Comparison of ENCODE assay signal across 8 cellular contexts in genomic region chr12:19440916-19441315, GRCh38. TPM values are rescaled to one million over a fixed set of nuclear protein-coding genes. Genes with fewer than 3 reads are reported as not detected.
DNase-seq lines count a peak whose midpoint lies in the region; ATAC-seq, FAIRE-seq and TF ChIP-seq lines count a peak whose summit lies in the region.

No MANE protein-coding gene starts in this region.

- no peak for TF ChIP-seq POLR2A in HepG2 (IDR thresholded peaks at IDR 0.05; ENCODE audit: insufficient read depth in 1 of 2, low read depth in 2 of 2, low read length in 2 of 2)
- TF ChIP-seq POLR2A in tibial nerve (IDR thresholded peaks at IDR 0.05): no peak

- no peak overlapping the region for H2AFZ ChIP-seq in HepG2 (ENCODE audit: low read length)

- 8% methylated on average over 8 of the region's 8 CpGs for WGBS in HepG2 (ENCODE audit: low lambda C conversion rate)
- 4 to 9% methylated on average over 8 of the region's 8 CpGs for WGBS in tibial nerve, 2 donors

- no TSS peak for BruUV-seq in HepG2 (replicated peaks; lab: Mats Ljungman, UMichigan)

- no peak for TF ChIP-seq RAD21 in HepG2 (CRISPR knock-in tag; IDR thresholded peaks at IDR 0.05)

- intact Hi-C loops in ascending aorta (cut with DNase I) (loop anchor here (2.0 to 10.0 kb wide), 2 partner anchors 72 to 204 kb away; no protein-coding TSS in a partner anchor), HepG2 (cut with micrococcal nuclease; ENCODE audit: unreplicated experiment) (no loop called here)

- H3K27me3 Mint-ChIP-seq in activated T-cell treated with anti-CD3 and anti-CD28 coated beads, Interleukin-2, amount 50 U/mL, for 4 hours (ENCODE audit: low read depth): no peaks in the 10 kb centered on the region

- peak overlapping the region; percentile 100 for H3K4me3 Mint-ChIP-seq in activated T-cell treated with anti-CD3 and anti-CD28 coated beads, Interleukin-2, amount 50 U/mL, for 4 hours

- in situ Hi-C loops in HepG2 (cut with HindIII; ENCODE audit: extremely low pct_ligation_motif_present, low pct_unique_long_range_greater_than_20kb): no loop called here

- H3K79me2 ChIP-seq in HepG2 (ENCODE audit: insufficient read depth, low read length): peaks cover 57% of the 10 kb centered on the region

- H3K9me3 Mint-ChIP-seq in activated T-cell treated with anti-CD3 and anti-CD28 coated beads, Interleukin-2, amount 50 U/mL, for 4 hours: no peaks in the 10 kb centered on the region

- H3K27me3 ChIP-seq in ascending aorta (no peaks in the 10 kb centered on the region), HepG2 (ENCODE audit: control insufficient read depth in 1 of 2, insufficient read depth in 2 of 2, low read length in 2 of 2) (no peaks in the 10 kb centered on the region), tibial nerve (no peaks in the 10 kb centered on the region)

- H3K9ac ChIP-seq in HepG2 (ENCODE audit: insufficient read depth, low read depth, low read length): peak overlapping the region; percentile 93

- H3K9me3 ChIP-seq in ascending aorta (no peaks in the 10 kb centered on the region), HepG2 (ENCODE audit: low read length) (no peaks in the 10 kb centered on the region), tibial nerve (no peaks in the 10 kb centered on the region)

- TF ChIP-seq CTCF in ascending aorta (IDR thresholded peaks at IDR 0.05) (no peak), HepG2 (CRISPR knock-in tag; IDR thresholded peaks at IDR 0.05) (no peak), tibial nerve (IDR thresholded peaks at IDR 0.05) (no peak)

- H3K36me3 ChIP-seq in ascending aorta: no peaks in the 10 kb centered on the region
- peaks cover 0 to 3% of the 10 kb centered on the region in 2 experiments; a peak in 1 of 5 replicates for H3K36me3 ChIP-seq in HepG2 (replicated peaks in 1 of 2; ENCODE audit: control insufficient read depth in 1 of 2, insufficient read depth in 2 of 2, low read length in 2 of 2)
- peaks cover 0 to 8% (median 0%) of the 10 kb centered on the region in 3 donors for H3K36me3 ChIP-seq in tibial nerve

- CTCF ChIA-PET in HepG2 (lab: Yijun Ruan, JAX; ENCODE audit: low intra/inter-chr PET ratio, low total read pairs): no interaction called here

- ATAC-seq in activated T-cell treated with anti-CD3 and anti-CD28 coated beads, Interleukin-2, amount 50 U/mL, for 4 hours: no peak
- ATAC-seq in HepG2 (no peak), GM18498 (IDR thresholded peaks at IDR 0.05; ENCODE audit: unreplicated experiment) (no peak), GM18861 (IDR thresholded peaks at IDR 0.05; ENCODE audit: unreplicated experiment) (no peak)

- H3K4me3 ChIP-seq in ascending aorta (peak overlapping the region; percentile 87 to 93), HepG2 (replicated peaks in 1 of 3; ENCODE audit: insufficient read depth in 1 of 3, low read depth in 2 of 3, low read length in 3 of 3) (peak overlapping the region; percentile 78 to 100 (median 89)), tibial nerve (peak overlapping the region; percentile 86 to 98 (median 92))

- H3K36me3 Mint-ChIP-seq in activated T-cell treated with anti-CD3 and anti-CD28 coated beads, Interleukin-2, amount 50 U/mL, for 4 hours (ENCODE audit: insufficient read depth): peaks cover 10% of the 10 kb centered on the region

- TF ChIP-seq EP300 in HepG2 (IDR thresholded peaks at IDR 0.05; ENCODE audit: low read depth in 2 of 2, low read length in 2 of 2) (no peak), HepG2 (CRISPR knock-in tag; IDR thresholded peaks at IDR 0.05; ENCODE audit: borderline replicate concordance) (no peak), tibial nerve (IDR thresholded peaks at IDR 0.05) (no peak)

- H3K4me1 Mint-ChIP-seq in activated T-cell treated with anti-CD3 and anti-CD28 coated beads, Interleukin-2, amount 50 U/mL, for 4 hours (ENCODE audit: low read depth): peaks cover 40% of the 10 kb centered on the region

- DNase-seq in activated T-cell treated with anti-CD3 and anti-CD28 coated beads, Interleukin-2, amount 50 U/mL, for 4 hours: no peak
- DNase-seq in activated T-cell treated with anti-CD3 and anti-CD28 coated beads, Interleukin-2, amount 50 U/mL, for 1 hour: no peak
- DNase-seq in ascending aorta (ENCODE audit: low spot score in 2 of 2) (no peak), HepG2 (ENCODE audit: low spot score) (no peak), tibial nerve (ENCODE audit: low spot score in 2 of 2) (no peak), NCI-H1092 (lab: John Stamatoyannopoulos, UW) (no peak)

- FAIRE-seq in HepG2 (lab: Jason Lieb, UNC): no peak

- peaks cover 12 to 14% of the 10 kb centered on the region in 2 donors for H3K4me1 ChIP-seq in ascending aorta
- H3K4me1 ChIP-seq in HepG2 (ENCODE audit: insufficient read depth, low read length): peaks cover 48% of the 10 kb centered on the region
- H3K4me1 ChIP-seq in tibial nerve: peaks cover 0 to 37% (median 2%) of the 10 kb centered on the region in 4 donors

- H3K4me2 ChIP-seq in HepG2 (ENCODE audit: low read depth, low read length): peak overlapping the region; percentile 78

- H4K20me1 ChIP-seq in HepG2 (ENCODE audit: insufficient read depth, low read length): peaks cover 36% of the 10 kb centered on the region

- POLR2A ChIA-PET in HepG2 (lab: Yijun Ruan, JAX): no interaction called here

- H3K27ac ChIP-seq in ascending aorta: peak overlapping the region; percentile 96 to 99
- H3K27ac ChIP-seq in HepG2 (ENCODE audit: extremely low read length, insufficient read depth, low read length): peak overlapping the region; percentile 78
- peak overlapping the region; percentile 94 to 97 (median 96) for H3K27ac ChIP-seq in tibial nerve

TF ChIP-seq in HepG2, 621 proteins besides CTCF, POLR2A, EP300 and RAD21 (continues in another document):
- TF ChIP-seq BRF2 (CRISPR knock-in tag; IDR thresholded peaks at IDR 0.05) (no peak), KLF11 (CRISPR knock-in tag; IDR thresholded peaks at IDR 0.05) (no peak), ZNF678 (CRISPR knock-in tag; IDR thresholded peaks at IDR 0.05) (no peak), FOXA3 (CRISPR knock-in tag; IDR thresholded peaks at IDR 0.05) (no peak), AGO2 (optimal IDR thresholded peaks at IDR 0.05; ENCODE audit: low read depth, low read length) (no peak), KDM3A (CRISPR knock-in tag; IDR thresholded peaks at IDR 0.05; ENCODE audit: low read depth) (no peak), NR2F6 (IDR thresholded peaks at IDR 0.05) (no peak), NR2F6 (CRISPR knock-in tag; IDR thresholded peaks at IDR 0.05) (no peak)
- TF ChIP-seq, protein P1, sequence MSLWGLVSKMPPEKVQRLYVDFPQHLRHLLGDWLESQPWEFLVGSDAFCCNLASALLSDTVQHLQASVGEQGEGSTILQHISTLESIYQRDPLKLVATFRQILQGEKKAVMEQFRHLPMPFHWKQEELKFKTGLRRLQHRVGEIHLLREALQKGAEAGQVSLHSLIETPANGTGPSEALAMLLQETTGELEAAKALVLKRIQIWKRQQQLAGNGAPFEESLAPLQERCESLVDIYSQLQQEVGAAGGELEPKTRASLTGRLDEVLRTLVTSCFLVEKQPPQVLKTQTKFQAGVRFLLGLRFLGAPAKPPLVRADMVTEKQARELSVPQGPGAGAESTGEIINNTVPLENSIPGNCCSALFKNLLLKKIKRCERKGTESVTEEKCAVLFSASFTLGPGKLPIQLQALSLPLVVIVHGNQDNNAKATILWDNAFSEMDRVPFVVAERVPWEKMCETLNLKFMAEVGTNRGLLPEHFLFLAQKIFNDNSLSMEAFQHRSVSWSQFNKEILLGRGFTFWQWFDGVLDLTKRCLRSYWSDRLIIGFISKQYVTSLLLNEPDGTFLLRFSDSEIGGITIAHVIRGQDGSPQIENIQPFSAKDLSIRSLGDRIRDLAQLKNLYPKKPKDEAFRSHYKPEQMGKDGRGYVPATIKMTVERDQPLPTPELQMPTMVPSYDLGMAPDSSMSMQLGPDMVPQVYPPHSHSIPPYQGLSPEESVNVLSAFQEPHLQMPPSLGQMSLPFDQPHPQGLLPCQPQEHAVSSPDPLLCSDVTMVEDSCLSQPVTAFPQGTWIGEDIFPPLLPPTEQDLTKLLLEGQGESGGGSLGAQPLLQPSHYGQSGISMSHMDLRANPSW (CRISPR knock-in tag; IDR thresholded peaks at IDR 0.05; ENCODE audit: borderline replicate concordance): no peak

RNA-seq across cellular contexts. Expression of gene AEBP2, which starts 1.6 kb away (rescaled TPM):
- total RNA-seq in activated T-cell treated with anti-CD3 and anti-CD28 coated beads, Interleukin-2, amount 50 U/mL, for 4 hours: 10 to 100 TPM; 42.4 to 50.9 (median 45.8) TPM
- total RNA-seq in ascending aorta (29.6 TPM), HepG2 (2016; rRNA removed; fragmentation: Illumina TruSeq; extraction: Trizol) (17.9 and 33.0 TPM in 2 replicates), tibial nerve (10 to 100 TPM; 35.7 to 55.9 (median 45.7) TPM)
- total RNA-seq in HepG2 (2016; cell fraction: cytosol; rRNA removed; fragmentation: Illumina TruSeq; extraction: Trizol; ENCODE audit: low read depth): 20.7 and 22.4 TPM in 2 replicates
- total RNA-seq in HepG2 (2016; cell fraction: insoluble cytoplasmic fraction; rRNA removed; fragmentation: Illumina TruSeq; extraction: Trizol): 19.9 and 27.9 TPM in 2 replicates
- 11.3 and 13.9 TPM in 2 replicates for total RNA-seq in HepG2 (2016; cell fraction: membrane; rRNA removed; fragmentation: Illumina TruSeq; extraction: Trizol)
- 17.7 and 18.1 TPM in 2 replicates for total RNA-seq in HepG2 (2016; cell fraction: nucleus; rRNA removed; fragmentation: Illumina TruSeq; extraction: Trizol)
- 8.7 and 9.2 TPM in 2 replicates for polyA plus RNA-seq in HepG2 (2011; rRNA removed)
- polyA plus RNA-seq in HepG2 (2011; cell fraction: cytosol; rRNA removed): 3.7 and 7.3 TPM in 2 replicates
- polyA plus RNA-seq in HepG2 (2011; cell fraction: nucleus; rRNA removed): 6.9 and 8.6 TPM in 2 replicates
- 14.1 and 20.8 TPM in 2 replicates for polyA plus RNA-seq in HepG2 (2012)
- 0.69 and 0.71 TPM in 2 replicates for polyA plus RNA-seq in HepG2 (2016; cell fraction: cytosol; fragmentation: Illumina TruSeq; extraction: Trizol; ENCODE audit: low read depth)
- polyA plus RNA-seq in HepG2 (2016; cell fraction: insoluble cytoplasmic fraction; fragmentation: Illumina TruSeq; extraction: Trizol; ENCODE audit: low read depth): 30.1 and 33.2 TPM in 2 replicates
- 4.2 and 4.5 TPM in 2 replicates for polyA plus RNA-seq in HepG2 (2016; cell fraction: membrane; fragmentation: Illumina TruSeq; extraction: Trizol; ENCODE audit: low read depth)
- polyA plus RNA-seq in HepG2 (2016; cell fraction: nucleus; fragmentation: Illumina TruSeq; extraction: Trizol; ENCODE audit: insufficient read depth, low read depth): 19.9 and 20.7 TPM in 2 replicates
- 6.7 and 21.1 TPM in 2 replicates for polyA minus RNA-seq in HepG2 (2011; rRNA and poly(A)+ RNA removed; ENCODE audit: low replicate concordance)
- 14.4 and 17.4 TPM in 2 replicates for polyA minus RNA-seq in HepG2 (2011; cell fraction: cytosol; rRNA and poly(A)+ RNA removed)
- 20.8 and 21.9 TPM in 2 replicates for polyA minus RNA-seq in HepG2 (2011; cell fraction: nucleus; rRNA and poly(A)+ RNA removed)
